10 cellular contexts compared by ENCODE assay signal in genomic region chrX:23465105-23465791, GRCh38.
"Had no signal": no experiment of that assay in that cellular context is flagged by ENCODE, and none has a peak within 500 bp of the region (broad histone marks: within the 10 kb centered on the region; RNA-seq: fewer than 3 reads in every experiment).

No MANE protein-coding gene starts in this region.

- H2AFZ ChIP-seq: GM23248 had no signal

- DNase-seq: GM23248, GOT3, H7, HFFc6, IMR-90, KG1 had no signal

- H3K9ac ChIP-seq: GM23248 had no signal

- FAIRE-seq: HTR-8/SVneo, K562 had no signal

- H3K4me3 Mint-ChIP-seq: HFFc6 had no signal

- H3K27ac ChIP-seq: GM23248 had no signal

- H3K4me1 ChIP-seq: HAP-1 had no signal

- H3K36me3 ChIP-seq: HAP-1 had no signal

- ATAC-seq: HCT116, K562 had no signal

- H3K27ac Mint-ChIP-seq: HFFc6 had no signal

- H3K9me3 ChIP-seq: HAP-1 had no signal

- H3K4me3 ChIP-seq: GM23248, HAP-1, K562 had no signal
